Comparison of ENCODE assay signal across 26 cellular contexts in genomic region chr1:179042087-179042486, GRCh38.
"Had no signal": no experiment of that assay in that cellular context is flagged by ENCODE, and none has a peak within 500 bp of the region (broad histone marks: within the 10 kb centered on the region; RNA-seq: fewer than 3 reads in every experiment).

No MANE protein-coding gene starts in this region.

- H3K9me3 ChIP-seq: esophagus squamous epithelium, heart right ventricle, left ventricle myocardium inferior, lower lobe of right lung, right lobe of liver, stomach, thyroid gland had no signal

- H3K27me3 ChIP-seq: esophagus squamous epithelium, heart right ventricle, right lobe of liver, stomach, thyroid gland had no signal

- H3K9ac ChIP-seq: parathyroid adenoma had no signal

- H3K4me3 ChIP-seq: esophagus squamous epithelium, heart right ventricle, left ventricle myocardium inferior, lower lobe of right lung, right lobe of liver, stomach, thyroid gland had no signal

- H3K27ac ChIP-seq: esophagus squamous epithelium, heart right ventricle, left ventricle myocardium inferior, lower lobe of right lung, parathyroid adenoma, right lobe of liver, stomach, thyroid gland had no signal

- H3K4me1 ChIP-seq: parathyroid adenoma, right lobe of liver had no signal

- ATAC-seq: effector memory CD8-positive, alpha-beta T cell; left colon; right lobe of liver; stimulated activated effector memory CD8-positive, alpha-beta T cell treated with anti-CD3 and anti-CD28 coated beads, Interleukin-12 subunit alpha, Interleukin-12 subunit beta, amount 100 ng/mL, for 72 hours had no signal

- H3K36me3 Mint-ChIP-seq: natural killer cell treated with Interleukin-12 subunit alpha and Interleukin-12 subunit beta and Interleukin-15 and Interleukin-18, amount 100 ng/mL, for 72 hours; stimulated activated effector memory CD8-positive, alpha-beta T cell treated with anti-CD3 and anti-CD28 coated beads, Interleukin-12 subunit alpha, Interleukin-12 subunit beta, amount 100 ng/mL, for 72 hours had no signal

- DNase-seq: cortex of kidney; effector memory CD8-positive, alpha-beta T cell; erythroblast; esophagus squamous epithelium; foreskin melanocyte; glutamatergic neuron; heart right ventricle; hippocampal formation; left colon; left ventricle myocardium inferior; lower lobe of right lung; naive B cell; right lobe of liver; small intestine; stimulated activated CD4-positive, alpha-beta T cell treated with anti-CD3 and anti-CD28 coated beads, Interleukin-12 subunit alpha, Interleukin-12 subunit beta, amount 100 ng/mL, for 4 hours; stimulated activated CD4-positive, alpha-beta T cell treated with anti-CD3 and anti-CD28 coated beads, Interleukin-1b, Interleukin-23, amount 100 ng/mL, for 48 hours; stimulated activated CD4-positive, alpha-beta T cell treated with anti-CD3 and anti-CD28 coated beads, Interleukin-4, amount 100 ng/mL, for 1 hour; stimulated activated naive CD4-positive, alpha-beta T cell treated with Interleukin-2 at 50 U/mL for 16 hours; stomach; thyroid gland had no signal

- H3K36me3 ChIP-seq: lower lobe of right lung, thyroid gland had no signal

- H2AFZ ChIP-seq: parathyroid adenoma had no signal

- H3K4me3 Mint-ChIP-seq: effector memory CD8-positive, alpha-beta T cell; naive B cell; natural killer cell treated with Interleukin-12 subunit alpha and Interleukin-12 subunit beta and Interleukin-15 and Interleukin-18, amount 100 ng/mL, for 72 hours; neural crest cell; stimulated activated effector memory CD8-positive, alpha-beta T cell treated with anti-CD3 and anti-CD28 coated beads, Interleukin-12 subunit alpha, Interleukin-12 subunit beta, amount 100 ng/mL, for 72 hours; type B pancreatic cell had no signal

- H3K27me3 Mint-ChIP-seq: effector memory CD8-positive, alpha-beta T cell; naive B cell; natural killer cell treated with Interleukin-12 subunit alpha and Interleukin-12 subunit beta and Interleukin-15 and Interleukin-18, amount 100 ng/mL, for 72 hours; progenitor cell of endocrine pancreas; type B pancreatic cell had no signal

- H3K27ac Mint-ChIP-seq: natural killer cell treated with Interleukin-12 subunit alpha and Interleukin-12 subunit beta and Interleukin-15 and Interleukin-18, amount 100 ng/mL, for 72 hours; stimulated activated effector memory CD8-positive, alpha-beta T cell treated with anti-CD3 and anti-CD28 coated beads, Interleukin-12 subunit alpha, Interleukin-12 subunit beta, amount 100 ng/mL, for 72 hours; type B pancreatic cell had no signal

- H3K9me3 Mint-ChIP-seq: effector memory CD8-positive, alpha-beta T cell; naive B cell; natural killer cell treated with Interleukin-12 subunit alpha and Interleukin-12 subunit beta and Interleukin-15 and Interleukin-18, amount 100 ng/mL, for 72 hours; neural crest cell; stimulated activated effector memory CD8-positive, alpha-beta T cell treated with anti-CD3 and anti-CD28 coated beads, Interleukin-12 subunit alpha, Interleukin-12 subunit beta, amount 100 ng/mL, for 72 hours had no signal
